Comparison of ENCODE assay signal across 2 cellular contexts in the genomic region with DNA sequence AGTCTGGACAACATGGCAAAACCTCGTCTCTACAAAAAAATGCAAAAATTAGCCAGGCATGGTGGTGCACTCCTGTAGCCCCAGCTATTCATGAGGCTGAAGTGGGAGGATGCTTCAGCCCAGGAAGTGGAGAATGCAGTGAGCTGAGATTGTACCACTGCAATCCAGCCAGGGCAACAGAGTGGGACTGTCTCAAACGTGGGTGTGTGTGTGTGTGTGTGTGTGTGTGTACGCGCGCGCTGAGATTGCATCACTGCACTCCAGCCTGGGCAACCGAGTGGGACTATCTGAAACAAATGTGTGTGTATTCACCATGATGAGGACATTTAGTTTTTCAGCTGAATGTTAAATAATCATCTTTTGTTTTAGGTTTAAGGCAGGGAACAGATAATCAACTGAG.
A peak's percentile ranks its signal among the peaks of the same experiment; 100 is the strongest.
TF ChIP-seq lines count a peak whose summit lies in the region.

No MANE protein-coding gene starts in this region.

TF ChIP-seq in HEK293, 187 proteins besides CTCF, POLR2A, EP300 and RAD21 (continued from another document and continues in another):
- TF ChIP-seq ZNF830 (tag by site-specific recombination; IDR thresholded peaks at IDR 0.05; ENCODE audit: low read depth) (no peak), ZNF707 (tag by site-specific recombination; IDR thresholded peaks at IDR 0.05) (no peak), EGR2 (tag by site-specific recombination; IDR thresholded peaks at IDR 0.05; ENCODE audit: low read depth) (peak; percentile 95), ZNF157 (tag by site-specific recombination; IDR thresholded peaks at IDR 0.05) (no peak), ZNF548 (tag by site-specific recombination; IDR thresholded peaks at IDR 0.05) (no peak), SP7 (tag by site-specific recombination; IDR thresholded peaks at IDR 0.05) (no peak), ZNF266 (tag by site-specific recombination; IDR thresholded peaks at IDR 0.05; ENCODE audit: low read depth) (no peak), HOXC10 (CRISPR knock-in tag; IDR thresholded peaks at IDR 0.05) (no peak), ZNF677 (tag by site-specific recombination; IDR thresholded peaks at IDR 0.05) (no peak), ZBTB20 (tag by site-specific recombination; IDR thresholded peaks at IDR 0.05) (no peak), ZNF121 (tag by site-specific recombination; IDR thresholded peaks at IDR 0.05) (no peak)
- TF ChIP-seq, protein P1, sequence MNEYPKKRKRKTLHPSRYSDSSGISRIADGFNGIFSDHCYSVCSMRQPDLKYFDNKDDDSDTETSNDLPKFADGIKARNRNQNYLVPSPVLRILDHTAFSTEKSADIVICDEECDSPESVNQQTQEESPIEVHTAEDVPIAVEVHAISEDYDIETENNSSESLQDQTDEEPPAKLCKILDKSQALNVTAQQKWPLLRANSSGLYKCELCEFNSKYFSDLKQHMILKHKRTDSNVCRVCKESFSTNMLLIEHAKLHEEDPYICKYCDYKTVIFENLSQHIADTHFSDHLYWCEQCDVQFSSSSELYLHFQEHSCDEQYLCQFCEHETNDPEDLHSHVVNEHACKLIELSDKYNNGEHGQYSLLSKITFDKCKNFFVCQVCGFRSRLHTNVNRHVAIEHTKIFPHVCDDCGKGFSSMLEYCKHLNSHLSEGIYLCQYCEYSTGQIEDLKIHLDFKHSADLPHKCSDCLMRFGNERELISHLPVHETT (tag by site-specific recombination; IDR thresholded peaks at IDR 0.05): no peak
- TF ChIP-seq, protein P2, sequence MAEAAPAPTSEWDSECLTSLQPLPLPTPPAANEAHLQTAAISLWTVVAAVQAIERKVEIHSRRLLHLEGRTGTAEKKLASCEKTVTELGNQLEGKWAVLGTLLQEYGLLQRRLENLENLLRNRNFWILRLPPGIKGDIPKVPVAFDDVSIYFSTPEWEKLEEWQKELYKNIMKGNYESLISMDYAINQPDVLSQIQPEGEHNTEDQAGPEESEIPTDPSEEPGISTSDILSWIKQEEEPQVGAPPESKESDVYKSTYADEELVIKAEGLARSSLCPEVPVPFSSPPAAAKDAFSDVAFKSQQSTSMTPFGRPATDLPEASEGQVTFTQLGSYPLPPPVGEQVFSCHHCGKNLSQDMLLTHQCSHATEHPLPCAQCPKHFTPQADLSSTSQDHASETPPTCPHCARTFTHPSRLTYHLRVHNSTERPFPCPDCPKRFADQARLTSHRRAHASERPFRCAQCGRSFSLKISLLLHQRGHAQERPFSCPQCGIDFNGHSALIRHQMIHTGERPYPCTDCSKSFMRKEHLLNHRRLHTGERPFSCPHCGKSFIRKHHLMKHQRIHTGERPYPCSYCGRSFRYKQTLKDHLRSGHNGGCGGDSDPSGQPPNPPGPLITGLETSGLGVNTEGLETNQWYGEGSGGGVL (tag by site-specific recombination; IDR thresholded peaks at IDR 0.05): no peak
- TF ChIP-seq, protein P3, sequence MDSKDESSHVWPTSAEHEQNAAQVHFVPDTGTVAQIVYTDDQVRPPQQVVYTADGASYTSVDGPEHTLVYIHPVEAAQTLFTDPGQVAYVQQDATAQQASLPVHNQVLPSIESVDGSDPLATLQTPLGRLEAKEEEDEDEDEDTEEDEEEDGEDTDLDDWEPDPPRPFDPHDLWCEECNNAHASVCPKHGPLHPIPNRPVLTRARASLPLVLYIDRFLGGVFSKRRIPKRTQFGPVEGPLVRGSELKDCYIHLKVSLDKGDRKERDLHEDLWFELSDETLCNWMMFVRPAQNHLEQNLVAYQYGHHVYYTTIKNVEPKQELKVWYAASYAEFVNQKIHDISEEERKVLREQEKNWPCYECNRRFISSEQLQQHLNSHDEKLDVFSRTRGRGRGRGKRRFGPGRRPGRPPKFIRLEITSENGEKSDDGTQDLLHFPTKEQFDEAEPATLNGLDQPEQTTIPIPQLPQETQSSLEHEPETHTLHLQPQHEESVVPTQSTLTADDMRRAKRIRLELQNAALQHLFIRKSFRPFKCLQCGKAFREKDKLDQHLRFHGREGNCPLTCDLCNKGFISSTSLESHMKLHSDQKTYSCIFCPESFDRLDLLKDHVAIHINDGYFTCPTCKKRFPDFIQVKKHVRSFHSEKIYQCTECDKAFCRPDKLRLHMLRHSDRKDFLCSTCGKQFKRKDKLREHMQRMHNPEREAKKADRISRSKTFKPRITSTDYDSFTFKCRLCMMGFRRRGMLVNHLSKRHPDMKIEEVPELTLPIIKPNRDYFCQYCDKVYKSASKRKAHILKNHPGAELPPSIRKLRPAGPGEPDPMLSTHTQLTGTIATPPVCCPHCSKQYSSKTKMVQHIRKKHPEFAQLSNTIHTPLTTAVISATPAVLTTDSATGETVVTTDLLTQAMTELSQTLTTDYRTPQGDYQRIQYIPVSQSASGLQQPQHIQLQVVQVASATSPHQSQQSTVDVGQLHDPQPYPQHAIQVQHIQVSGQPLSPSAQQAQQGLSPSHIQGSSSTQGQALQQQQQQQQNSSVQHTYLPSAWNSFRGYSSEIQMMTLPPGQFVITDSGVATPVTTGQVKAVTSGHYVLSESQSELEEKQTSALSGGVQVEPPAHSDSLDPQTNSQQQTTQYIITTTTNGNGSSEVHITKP (tag by site-specific recombination; IDR thresholded peaks at IDR 0.05): peak; percentile 97
- TF ChIP-seq, protein P4, sequence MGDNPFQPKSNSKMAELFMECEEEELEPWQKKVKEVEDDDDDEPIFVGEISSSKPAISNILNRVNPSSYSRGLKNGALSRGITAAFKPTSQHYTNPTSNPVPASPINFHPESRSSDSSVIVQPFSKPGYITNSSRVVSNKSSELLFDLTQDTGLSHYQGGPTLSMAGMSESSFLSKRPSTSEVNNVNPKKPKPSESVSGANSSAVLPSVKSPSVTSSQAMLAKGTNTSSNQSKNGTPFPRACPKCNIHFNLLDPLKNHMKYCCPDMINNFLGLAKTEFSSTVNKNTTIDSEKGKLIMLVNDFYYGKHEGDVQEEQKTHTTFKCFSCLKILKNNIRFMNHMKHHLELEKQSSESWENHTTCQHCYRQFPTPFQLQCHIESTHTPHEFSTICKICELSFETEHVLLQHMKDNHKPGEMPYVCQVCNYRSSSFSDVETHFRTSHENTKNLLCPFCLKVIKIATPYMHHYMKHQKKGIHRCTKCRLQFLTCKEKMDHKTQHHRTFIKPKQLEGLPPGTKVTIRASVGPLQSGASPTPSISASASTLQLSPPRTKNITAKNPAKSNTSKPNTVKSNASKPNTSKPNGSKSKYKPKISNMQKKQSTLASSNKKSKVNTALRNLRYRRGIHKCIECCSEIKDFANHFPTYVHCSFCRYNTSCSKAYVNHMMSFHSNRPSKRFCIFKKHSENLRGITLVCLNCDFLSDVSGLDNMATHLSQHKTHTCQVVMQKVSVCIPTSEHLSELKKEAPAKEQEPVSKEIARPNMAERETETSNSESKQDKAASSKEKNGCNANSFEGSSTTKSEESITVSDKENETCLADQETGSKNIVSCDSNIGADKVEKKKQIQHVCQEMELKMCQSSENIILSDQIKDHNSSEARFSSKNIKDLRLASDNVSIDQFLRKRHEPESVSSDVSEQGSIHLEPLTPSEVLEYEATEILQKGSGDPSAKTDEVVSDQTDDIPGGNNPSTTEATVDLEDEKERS (tag by site-specific recombination; IDR thresholded peaks at IDR 0.05): no peak
- TF ChIP-seq, protein P5, sequence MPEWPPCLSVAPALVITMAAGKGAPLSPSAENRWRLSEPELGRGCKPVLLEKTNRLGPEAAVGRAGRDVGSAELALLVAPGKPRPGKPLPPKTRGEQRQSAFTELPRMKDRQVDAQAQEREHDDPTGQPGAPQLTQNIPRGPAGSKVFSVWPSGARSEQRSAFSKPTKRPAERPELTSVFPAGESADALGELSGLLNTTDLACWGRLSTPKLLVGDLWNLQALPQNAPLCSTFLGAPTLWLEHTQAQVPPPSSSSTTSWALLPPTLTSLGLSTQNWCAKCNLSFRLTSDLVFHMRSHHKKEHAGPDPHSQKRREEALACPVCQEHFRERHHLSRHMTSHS (tag by site-specific recombination; IDR thresholded peaks at IDR 0.05): no peak

TF ChIP-seq in IMR-90, 13 proteins besides CTCF, POLR2A, EP300 and RAD21 (continued from another document):
- TF ChIP-seq CEBPB (IDR thresholded peaks at IDR 0.05; ENCODE audit: low read depth, low read length): peak; percentile 25; the same call in 1 of the 2 replicates
- TF ChIP-seq MAFK (IDR thresholded peaks at IDR 0.05; ENCODE audit: low read depth, low read length): no peak
